Comparison of ENCODE assay signal across 8 cellular contexts in genomic region chrX:56764153-56764974, GRCh38. TPM values are rescaled to one million over a fixed set of nuclear protein-coding genes. Genes with fewer than 3 reads are reported as not detected.
DNase-seq lines count a peak whose midpoint lies in the region; ATAC-seq, FAIRE-seq and TF ChIP-seq lines count a peak whose summit lies in the region.

No MANE protein-coding gene starts in this region.

- DNase-seq in GM12891 (ENCODE audit: insufficient read length, low spot score) (no peak), Panc1 (ENCODE audit: low read depth, low spot score) (peak; percentile 45), amniotic epithelial cell (ENCODE audit: low read depth) (peak; percentile 62), hepatic stellate cell (ENCODE audit: low spot score) (peak; percentile 83), small intestine (peak; percentile 53), NCI-H69 (lab: John Stamatoyannopoulos, UW) (no peak), middle frontal gyrus (ENCODE audit: extremely low spot score, low spot score) (no peak)

- peak; percentile 68 for TF ChIP-seq CTCF in Panc1 (IDR thresholded peaks at IDR 0.05)

- H3K4me3 ChIP-seq in Panc1 (ENCODE audit: low read depth in 2 of 2, low read length in 2 of 2), result peak overlapping the region in 1 of 2 experiments; percentile 12; a peak in 1 of 4 replicates
- H3K4me3 ChIP-seq in small intestine (ENCODE audit: low read depth in 1 of 2, low read length in 2 of 2), result peak overlapping the region in 1 of 2 donors; percentile 36

- in situ Hi-C loops in Panc1 (cut with HindIII; ENCODE audit: low pct_unique_long_range_greater_than_20kb, low sequenced_read_pairs), result no loop called here

- WGBS in small intestine, 3 donors, result 26 to 62% (median 57%) methylated on average over 17 to 20 of the region's 20 CpGs

- H3K27ac ChIP-seq in Panc1 (ENCODE audit: low read length) (no peak overlapping the region), small intestine (ENCODE audit: low read depth in 1 of 2, low read length in 1 of 2) (peak overlapping the region; percentile 28 to 60)

- no peaks in the 10 kb centered on the region for H3K4me1 ChIP-seq in Panc1 (ENCODE audit: control insufficient read depth, insufficient read depth, low read length)
- H3K4me1 ChIP-seq in small intestine (ENCODE audit: control insufficient read depth in 2 of 2, insufficient read depth in 1 of 2, low read depth in 1 of 2, low read length in 1 of 2), result no peaks in the 10 kb centered on the region

- H3K9me3 ChIP-seq in Panc1 (ENCODE audit: control insufficient read depth, insufficient read depth, low read depth, low read length) (no peaks in the 10 kb centered on the region), small intestine (ENCODE audit: control insufficient read depth, low read depth) (no peaks in the 10 kb centered on the region)

- no TSS peak for BruUV-seq in Panc1 (replicated peaks; lab: Mats Ljungman, UMichigan)

- FAIRE-seq in GM12891 (lab: Jason Lieb, UNC) (peak; percentile 92), small intestine (lab: Jason Lieb, UNC) (no peak)

- POLR2A ChIA-PET in Panc1 (lab: Charles Lee), result no interaction called here

- ATAC-seq in HG02642 (IDR thresholded peaks at IDR 0.05; ENCODE audit: poor library complexity, unreplicated experiment) (peak; percentile 76), Panc1 (peak; percentile 91)

- H3K36me3 ChIP-seq in Panc1 (ENCODE audit: control insufficient read depth, insufficient read depth, low read length) (no peaks in the 10 kb centered on the region), small intestine (ENCODE audit: control insufficient read depth in 2 of 2, insufficient read depth in 2 of 2, low read length in 2 of 2) (no peaks in the 10 kb centered on the region)

- TF ChIP-seq POLR2A in GM12891 (IDR thresholded peaks at IDR 0.05; ENCODE audit: low read depth, low read length), result 0 out of 2 replicates have a peak, but pooled peaks have one; percentile 2

- CTCF ChIA-PET in Panc1 (lab: Charles Lee), result no interaction called here

- H3K27me3 ChIP-seq in Panc1 (ENCODE audit: control insufficient read depth, insufficient read depth, low read length) (no peaks in the 10 kb centered on the region), small intestine (ENCODE audit: control insufficient read depth in 2 of 2, insufficient read depth in 2 of 2, low read length in 2 of 2) (no peaks in the 10 kb centered on the region)

- intact Hi-C loops in Panc1 (cut with micrococcal nuclease; ENCODE audit: unreplicated experiment), result no loop called here

TF ChIP-seq in GM12891, 5 proteins besides CTCF, POLR2A, EP300 and RAD21:
- TF ChIP-seq TAF1 (IDR thresholded peaks at IDR 0.05; ENCODE audit: low read depth, low read length), result no peak
- no peak for TF ChIP-seq PAX5 (IDR thresholded peaks at IDR 0.05; ENCODE audit: insufficient read depth, low read length, severe bottlenecking)
- no peak for TF ChIP-seq SPI1 (IDR thresholded peaks at IDR 0.05; ENCODE audit: low read depth, low read length)
- TF ChIP-seq POU2F2 (IDR thresholded peaks at IDR 0.05; ENCODE audit: low read depth, low read length), result no peak
- TF ChIP-seq POLR2AphosphoS5 (IDR thresholded peaks at IDR 0.05; ENCODE audit: low read depth, low read length), result no peak

RNA-seq across cellular contexts. Expression of gene NBDY, which starts 35.3 kb away (rescaled TPM):
- polyA plus RNA-seq in GM12891 (2012; ENCODE audit: low read depth, missing spikeins), result 37.7 TPM
- 52.0 TPM for total RNA-seq in Panc1 (2021; ENCODE audit: unreplicated experiment)
- 69.4 TPM for polyA plus RNA-seq in Panc1 (2012; ENCODE audit: insufficient read length)
- 10 to 100 TPM; 11.9 to 24.5 (median 17.3) TPM for polyA plus RNA-seq in small intestine

Comparison
In these comparisons a context has a peak if more than half of its experiments do, and no peak if none do; other contexts are left out.
1. DNase-seq: peak in Panc1 (single experiment), amniotic epithelial cell (single experiment), hepatic stellate cell (single experiment) and small intestine (single experiment); none in GM12891 (single experiment), NCI-H69 (single experiment) and middle frontal gyrus (single experiment).